Comparison of ENCODE assay signal across 27 cellular contexts in genomic region chr4:38095691-38096090, GRCh38.
DNase-seq lines count a peak whose midpoint lies in the region; ATAC-seq, FAIRE-seq and TF ChIP-seq lines count a peak whose summit lies in the region.
"Had no signal": no experiment of that assay in that cellular context is flagged by ENCODE, and none has a peak within 500 bp of the region (broad histone marks: within the 10 kb centered on the region; RNA-seq: fewer than 3 reads in every experiment).

No MANE protein-coding gene starts in this region.

- peaks cover 29% of the 10 kb centered on the region for H3K4me1 ChIP-seq in keratinocyte (ENCODE audit: control insufficient read depth, extremely low read depth, insufficient read depth, low read length)
- H3K4me1 ChIP-seq in left ventricle myocardium inferior, result peaks cover 30% of the 10 kb centered on the region

- no peak overlapping the region for H3K27ac ChIP-seq in keratinocyte (ENCODE audit: control insufficient read depth, insufficient read depth, low read length)
- no peak overlapping the region for H3K27ac ChIP-seq in left ventricle myocardium inferior (replicated peaks)
- H3K27ac ChIP-seq: BLaER1 had no signal

- H3K27me3 Mint-ChIP-seq in endothelial cell (ENCODE audit: unreplicated experiment), result no peaks in the 10 kb centered on the region
- H3K27me3 Mint-ChIP-seq: CD4-positive, alpha-beta memory T cell; CD4-positive, CD25-positive, alpha-beta regulatory T cell; CD8-positive, alpha-beta memory T cell had no signal

- H3K4me3 ChIP-seq in keratinocyte (ENCODE audit: control insufficient read depth in 2 of 3, extremely low read depth in 1 of 3, insufficient read depth in 2 of 3, low read depth in 1 of 3, low read length in 3 of 3), result no peak overlapping the region
- H3K4me3 ChIP-seq in left ventricle myocardium inferior, result no peak overlapping the region
- H3K4me3 ChIP-seq: BLaER1, GM12878 had no signal

- H3K9me3 Mint-ChIP-seq in endothelial cell (ENCODE audit: unreplicated experiment), result no peaks in the 10 kb centered on the region
- H3K9me3 Mint-ChIP-seq: CD14-positive monocyte; CD4-positive, alpha-beta memory T cell; CD8-positive, alpha-beta memory T cell had no signal

- H3K79me2 ChIP-seq in keratinocyte (ENCODE audit: control insufficient read depth, insufficient read depth, low read length), result no peaks in the 10 kb centered on the region

- no peak overlapping the region for H3K4me3 Mint-ChIP-seq in endothelial cell (ENCODE audit: unreplicated experiment)
- H3K4me3 Mint-ChIP-seq: CD14-positive monocyte; CD4-positive, alpha-beta memory T cell; CD4-positive, CD25-positive, alpha-beta regulatory T cell; CD8-positive, alpha-beta memory T cell had no signal

- no peak overlapping the region for H3K4me2 ChIP-seq in keratinocyte (ENCODE audit: control insufficient read depth, extremely low read depth, insufficient read depth, low read depth, low read length)
- H3K4me2 ChIP-seq: BLaER1 had no signal

- no peak for ATAC-seq in SK-N-SH treated with all-trans-retinoic acid at 6 μM for 48 hours
- ATAC-seq: GM12878 had no signal

- no peaks in the 10 kb centered on the region for H3K36me3 ChIP-seq in keratinocyte (ENCODE audit: control insufficient read depth in 2 of 2, extremely low read depth in 1 of 2, insufficient read depth in 2 of 2, low read length in 2 of 2)
- peaks cover 50% of the 10 kb centered on the region for H3K36me3 ChIP-seq in left ventricle myocardium inferior
- H3K36me3 ChIP-seq: BE2C had no signal

- no peaks in the 10 kb centered on the region for H4K20me1 ChIP-seq in keratinocyte (ENCODE audit: control insufficient read depth, extremely low read depth, insufficient read depth, low read length)
- H4K20me1 ChIP-seq: BLaER1 had no signal

- TF ChIP-seq CTCF in endothelial cell (IDR thresholded peaks at IDR 0.05; ENCODE audit: unreplicated experiment) (no peak), keratinocyte (optimal IDR thresholded peaks at IDR 0.05 in 1 of 3, IDR thresholded peaks at IDR 0.05 in 1 of 3, conservative IDR thresholded peaks at IDR 0.05 in 1 of 3; ENCODE audit: extremely low read depth in 1 of 3, insufficient read depth in 2 of 3, low read length in 3 of 3) (no peak), left ventricle myocardium inferior (IDR thresholded peaks at IDR 0.05; ENCODE audit: borderline replicate concordance) (no peak)

- no peak for DNase-seq in endothelial cell (ENCODE audit: low spot score)
- DNase-seq in keratinocyte (ENCODE audit: low read depth, low spot score), result no peak
- no peak for DNase-seq in urothelium cell line (ENCODE audit: low spot score)
- no peak for DNase-seq in activated naive CD4-positive, alpha-beta T cell treated with anti-CD3 and anti-CD28 coated beads, Interleukin-2, amount 50 U/mL, for 16 hours
- no peak for DNase-seq in left ventricle myocardium inferior
- DNase-seq: 8988T; ACHN; BE2C; C1 segment of cervical spinal cord; CD4-positive, alpha-beta memory T cell; CD4-positive, CD25-positive, alpha-beta regulatory T cell; CD8-positive, alpha-beta memory T cell; COR-L47; DMS 273 treated with DMSO at 0.1 percent for 48 hours; DMS153; DMS53; DMS79; DND-41; EL; GDM1 had no signal

- H3K27ac Mint-ChIP-seq in endothelial cell (ENCODE audit: unreplicated experiment), result peak overlapping the region; percentile 98
- H3K27ac Mint-ChIP-seq: CD4-positive, alpha-beta memory T cell; CD4-positive, CD25-positive, alpha-beta regulatory T cell had no signal

- intact Hi-C loops in left ventricle myocardium inferior (cut with micrococcal nuclease), result no loop called here

- peaks cover 17% of the 10 kb centered on the region for H3K36me3 Mint-ChIP-seq in endothelial cell (ENCODE audit: low read depth, unreplicated experiment)

- H3K9me1 ChIP-seq in keratinocyte (ENCODE audit: control insufficient read depth, extremely low read depth, insufficient read depth, low read length), result no peaks in the 10 kb centered on the region

- no peak overlapping the region for H3K9ac ChIP-seq in keratinocyte (ENCODE audit: control insufficient read depth, extremely low read depth, insufficient read depth, low read length)
- H3K9ac ChIP-seq: BLaER1 had no signal

- H3K9me3 ChIP-seq in keratinocyte (ENCODE audit: control insufficient read depth, low read depth, low read length) (no peaks in the 10 kb centered on the region), left ventricle myocardium inferior (replicated peaks) (no peaks in the 10 kb centered on the region)
- H3K9me3 ChIP-seq: BE2C, BLaER1 had no signal

- H2AFZ ChIP-seq in keratinocyte (ENCODE audit: control insufficient read depth, low read length), result no peak overlapping the region

- dilution Hi-C loops in keratinocyte (cut with MboI; ENCODE audit: extremely low pct_ligation_motif_present, low sequenced_read_pairs), result no loop called here

- peaks cover 23% of the 10 kb centered on the region for H3K4me1 Mint-ChIP-seq in endothelial cell (ENCODE audit: unreplicated experiment)

- peak; percentile 59 for FAIRE-seq in keratinocyte (lab: Jason Lieb, UNC)
- FAIRE-seq in urothelium cell line (lab: Jason Lieb, UNC), result peak; percentile 37
- FAIRE-seq: A204.1, GM12878, GM12892, GM18507 had no signal

- H3K27me3 ChIP-seq in keratinocyte (ENCODE audit: control insufficient read depth, extremely low read depth, insufficient read depth, low read length) (no peaks in the 10 kb centered on the region), left ventricle myocardium inferior (ENCODE audit: low read depth) (no peaks in the 10 kb centered on the region)
- H3K27me3 ChIP-seq: BE2C, BLaER1 had no signal

TF ChIP-seq in SK-N-SH treated with all-trans-retinoic acid at 6 μM for 48 hours, 23 proteins besides CTCF, POLR2A, EP300 and RAD21:
- TF ChIP-seq ZNF70 (CRISPR knock-in tag; IDR thresholded peaks at IDR 0.05) (no peak), PPARA (CRISPR knock-in tag; IDR thresholded peaks at IDR 0.05; ENCODE audit: borderline replicate concordance) (no peak), ZC3H10 (CRISPR knock-in tag; IDR thresholded peaks at IDR 0.05) (no peak)
